9 cellular contexts compared by ENCODE assay signal in genomic region chr6:43180985-43181384, GRCh38. TPM values are rescaled to one million over a fixed set of nuclear protein-coding genes. Genes with fewer than 3 reads are reported as not detected.
DNase-seq lines count a peak whose midpoint lies in the region; ATAC-seq and TF ChIP-seq lines count a peak whose summit lies in the region.
"Had no signal": no experiment of that assay in that cellular context is flagged by ENCODE, and none has a peak within 500 bp of the region (broad histone marks: within the 10 kb centered on the region; RNA-seq: fewer than 3 reads in every experiment).

No MANE protein-coding gene starts in this region.

- H4K91ac ChIP-seq in H9 (ENCODE audit: insufficient read length, low read depth, low read length) = no peak overlapping the region

- H3K56ac ChIP-seq in H9 (ENCODE audit: insufficient read length, low read depth, low read length) = no peak overlapping the region

- no peak overlapping the region for H2BK5ac ChIP-seq in H9 (ENCODE audit: insufficient read length, low read length)

- H2AFZ ChIP-seq in H9 (ENCODE audit: low read length) = no peak overlapping the region

- H4K5ac ChIP-seq in H9 (ENCODE audit: insufficient read length, low read depth, low read length) = no peak overlapping the region

- H3K27me3 ChIP-seq in AG04450 (ENCODE audit: control insufficient read depth, insufficient read depth, low read length) (no peaks in the 10 kb centered on the region), H9 (ENCODE audit: insufficient read depth, low read length) (no peaks in the 10 kb centered on the region)

- TF ChIP-seq CTCF in AG04450 (IDR thresholded peaks at IDR 0.05; ENCODE audit: low read depth, low read length) (no peak), H9 (conservative IDR thresholded peaks at IDR 0.05) (no peak)

- no peak overlapping the region for H3K14ac ChIP-seq in H9 (ENCODE audit: insufficient read depth, low read length)

- H3K18ac ChIP-seq in H9 (ENCODE audit: insufficient read length, low read depth, low read length) = no peak overlapping the region

- H3K9ac ChIP-seq in H9 (ENCODE audit: extremely low read depth, insufficient read length, low read length) = no peak overlapping the region

- H2BK12ac ChIP-seq in H9 (ENCODE audit: insufficient read length, low read depth, low read length) = no peak overlapping the region

- H3K23me2 ChIP-seq in H9 (ENCODE audit: insufficient read length, low read depth, low read length, poor library complexity, severe bottlenecking) = peaks cover 6% of the 10 kb centered on the region

- ATAC-seq in memory B cell (ENCODE audit: low read depth) (no peak), GM21737 (IDR thresholded peaks at IDR 0.05; ENCODE audit: unreplicated experiment) (no peak)

- H3K27me3 Mint-ChIP-seq in H9 (ENCODE audit: low read depth) (no peaks in the 10 kb centered on the region), memory B cell (no peaks in the 10 kb centered on the region)
- H3K27me3 Mint-ChIP-seq in activated T-helper 1 cell treated with anti-CD3 and anti-CD28 coated beads, Interleukin-12 subunit alpha, Interleukin-12 subunit beta, Interleukin-2, Interleukin-4 antibody, amounts not matched to agents 30 ng/mL and 10 ng/mL and 1 ng/mL, durations not matched to agents 14 hours and 24 hours and 36 hours (ENCODE audit: insufficient read depth) = no peaks in the 10 kb centered on the region

- H3K36me3 Mint-ChIP-seq in H9 (ENCODE audit: insufficient read depth in 1 of 3, low read depth in 3 of 3) (peaks cover 20 to 36% (median 34%) of the 10 kb centered on the region in 3 experiments; a peak in 6 of 7 replicates), memory B cell (peaks cover 21% of the 10 kb centered on the region)
- peaks cover 40% of the 10 kb centered on the region for H3K36me3 Mint-ChIP-seq in activated T-helper 1 cell treated with anti-CD3 and anti-CD28 coated beads, Interleukin-12 subunit alpha, Interleukin-12 subunit beta, Interleukin-2, Interleukin-4 antibody, amounts not matched to agents 30 ng/mL and 10 ng/mL and 1 ng/mL, durations not matched to agents 14 hours and 24 hours and 36 hours (ENCODE audit: low read depth)

- H3K4me3 Mint-ChIP-seq in H9 (peak overlapping the region; percentile 77 to 86), memory B cell (peak overlapping the region; percentile 63)
- H3K4me3 Mint-ChIP-seq in activated T-helper 1 cell treated with anti-CD3 and anti-CD28 coated beads, Interleukin-12 subunit alpha, Interleukin-12 subunit beta, Interleukin-2, Interleukin-4 antibody, amounts not matched to agents 30 ng/mL and 10 ng/mL and 1 ng/mL, durations not matched to agents 14 hours and 24 hours and 36 hours = peak overlapping the region; percentile 95

- H3K27ac ChIP-seq in AG04450 (ENCODE audit: low read depth, low read length) (peak overlapping the region; percentile 47), H9 (ENCODE audit: insufficient read length, low read depth, low read length) (no peak overlapping the region)

- H3K9me3 ChIP-seq in AG04450 (ENCODE audit: control insufficient read depth, insufficient read depth, low read length) = no peaks in the 10 kb centered on the region
- H3K9me3 ChIP-seq in H9 (ENCODE audit: control insufficient read depth, low read depth, low read length) = no peaks in the 10 kb centered on the region

- H3T11ph ChIP-seq in H9 (ENCODE audit: low read length) = no peak overlapping the region

- H3K4me1 Mint-ChIP-seq in H9 = peaks cover 21% of the 10 kb centered on the region in 2 experiments
- peaks cover 43% of the 10 kb centered on the region for H3K4me1 Mint-ChIP-seq in activated T-helper 1 cell treated with anti-CD3 and anti-CD28 coated beads, Interleukin-12 subunit alpha, Interleukin-12 subunit beta, Interleukin-2, Interleukin-4 antibody, amounts not matched to agents 30 ng/mL and 10 ng/mL and 1 ng/mL, durations not matched to agents 14 hours and 24 hours and 36 hours (ENCODE audit: low read depth)
- H3K4me1 Mint-ChIP-seq in memory B cell = peaks cover 38% of the 10 kb centered on the region

- H3K4me3 ChIP-seq in AG04450 (ENCODE audit: low read depth, low read length) = no peak overlapping the region

- H3K27ac Mint-ChIP-seq in H9 = peak overlapping the region; percentile 7 to 91 (median 52); a peak in 4 of 7 replicates
- peak overlapping the region; percentile 66 for H3K27ac Mint-ChIP-seq in activated T-helper 1 cell treated with anti-CD3 and anti-CD28 coated beads, Interleukin-12 subunit alpha, Interleukin-12 subunit beta, Interleukin-2, Interleukin-4 antibody, amounts not matched to agents 30 ng/mL and 10 ng/mL and 1 ng/mL, durations not matched to agents 14 hours and 24 hours and 36 hours
- H3K27ac Mint-ChIP-seq in memory B cell = peak overlapping the region; percentile 94

- no peak for DNase-seq in AG04450 (ENCODE audit: low read depth, low spot score)
- DNase-seq in H9 = no peak
- no peak for DNase-seq in activated T-helper 1 cell treated with anti-CD3 and anti-CD28 coated beads, Interleukin-12 subunit alpha, Interleukin-12 subunit beta, Interleukin-2, Interleukin-4 antibody, amounts not matched to agents 30 ng/mL and 10 ng/mL and 1 ng/mL, durations not matched to agents 14 hours and 24 hours and 36 hours (ENCODE audit: low spot score)
- DNase-seq in memory B cell (ENCODE audit: low spot score in 2 of 2) = no peak
- no peak for DNase-seq in T1000 (lab: John Stamatoyannopoulos, UW)
- DNase-seq in activated effector memory CD4-positive, alpha-beta T cell treated with anti-CD3 and anti-CD28 coated beads, Interleukin-2, amount 50 U/mL, for 16 hours = no peak
- no peak for DNase-seq in stimulated activated CD4-positive, alpha-beta T cell treated with anti-CD3 and anti-CD28 coated beads, Interleukin-4, amount 100 ng/mL, for 24 hours
- DNase-seq: GDM1 had no signal

- POLR2A ChIA-PET in AG04450 (lab: Yijun Ruan, JAX) = interaction anchor here (1.3 kb wide), 1 partner anchor 252 kb away, joined by 5 read pairs; the partner anchor contains the start of gene CNPY3

- peak overlapping the region; percentile 90 for H3K4me2 ChIP-seq in H9 (ENCODE audit: insufficient read depth, insufficient read length, low read length)

- H3K4ac ChIP-seq in H9 (ENCODE audit: low read depth, low read length) = no peak overlapping the region

- no peak overlapping the region for H2BK120ac ChIP-seq in H9 (ENCODE audit: low read depth, low read length, poor library complexity, severe bottlenecking)

- no peaks in the 10 kb centered on the region for H3K79me1 ChIP-seq in H9 (ENCODE audit: insufficient read depth, low read depth, low read length, poor library complexity, severe bottlenecking)

- H3K23ac ChIP-seq in H9 (ENCODE audit: insufficient read length, low read depth, low read length) = no peak overlapping the region

- intact Hi-C loops in activated T-helper 1 cell treated with anti-CD3 and anti-CD28 coated beads, Interleukin-12 subunit alpha, Interleukin-12 subunit beta, Interleukin-2, Interleukin-4 antibody, amounts not matched to agents 30 ng/mL and 10 ng/mL and 1 ng/mL, durations not matched to agents 14 hours and 24 hours and 36 hours (cut with micrococcal nuclease) = no loop called here

- CTCF ChIA-PET in AG04450 (lab: Charles Lee) = interaction anchor here (0.9 kb wide), 1 partner anchor 48 kb away, joined by 6 read pairs; the partner anchor contains the start of gene DNPH1

- H3K79me2 ChIP-seq in H9 (ENCODE audit: insufficient read depth, low read length) = no peaks in the 10 kb centered on the region

- WGBS in H9 (ENCODE audit: extremely low coverage, insufficient read length, low lambda C conversion rate) = no CpG with 5 or more reads among the region's 5 CpGs

- no peaks in the 10 kb centered on the region for H3K9me3 Mint-ChIP-seq in H9
- no peaks in the 10 kb centered on the region for H3K9me3 Mint-ChIP-seq in activated T-helper 1 cell treated with anti-CD3 and anti-CD28 coated beads, Interleukin-12 subunit alpha, Interleukin-12 subunit beta, Interleukin-2, Interleukin-4 antibody, amounts not matched to agents 30 ng/mL and 10 ng/mL and 1 ng/mL, durations not matched to agents 14 hours and 24 hours and 36 hours
- H3K9me3 Mint-ChIP-seq in memory B cell = no peaks in the 10 kb centered on the region

- H2AK5ac ChIP-seq in H9 (ENCODE audit: insufficient read length, low read length) = no peak overlapping the region

- no peak overlapping the region for H2BK15ac ChIP-seq in H9 (ENCODE audit: low read depth, low read length)

- no peak overlapping the region for H2BK20ac ChIP-seq in H9 (ENCODE audit: low read depth, low read length, poor library complexity, severe bottlenecking)

- no peaks in the 10 kb centered on the region for H4K20me1 ChIP-seq in H9 (ENCODE audit: control insufficient read depth, insufficient read depth, insufficient read length)

- H3K4me1 ChIP-seq in H9 (ENCODE audit: insufficient read depth, low read length) = no peaks in the 10 kb centered on the region

- no peak overlapping the region for H4K8ac ChIP-seq in H9 (replicated peaks; ENCODE audit: insufficient read length, low read depth, low read length)

RNA-seq across cellular contexts. Expression of gene CUL9, which starts 1.0 kb away (rescaled TPM):
- polyA plus RNA-seq in AG04450 (2011; rRNA removed) = 11.5 and 11.8 TPM in 2 replicates
- polyA minus RNA-seq in AG04450 (2011; rRNA and poly(A)+ RNA removed) = 15.5 and 22.3 TPM in 2 replicates
- 15.2 and 15.5 TPM in 2 replicates for total RNA-seq in H9 (2021)
- 38.9 and 42.2 TPM in 2 replicates for total RNA-seq in activated T-helper 1 cell treated with anti-CD3 and anti-CD28 coated beads, Interleukin-12 subunit alpha, Interleukin-12 subunit beta, Interleukin-2, Interleukin-4 antibody, amounts not matched to agents 30 ng/mL and 10 ng/mL and 1 ng/mL, durations not matched to agents 14 hours and 24 hours and 36 hours

RNA-seq across cellular contexts. Expression of gene SRF, which starts 9.9 kb away (rescaled TPM):
- polyA plus RNA-seq in AG04450 (2011; rRNA removed) = 36.8 and 48.5 TPM in 2 replicates
- polyA minus RNA-seq in AG04450 (2011; rRNA and poly(A)+ RNA removed) = 41.4 and 58.1 TPM in 2 replicates
- total RNA-seq in H9 (2021) = 57.5 and 59.7 TPM in 2 replicates
- total RNA-seq in activated T-helper 1 cell treated with anti-CD3 and anti-CD28 coated beads, Interleukin-12 subunit alpha, Interleukin-12 subunit beta, Interleukin-2, Interleukin-4 antibody, amounts not matched to agents 30 ng/mL and 10 ng/mL and 1 ng/mL, durations not matched to agents 14 hours and 24 hours and 36 hours = 61.4 and 61.9 TPM in 2 replicates

RNA-seq across cellular contexts. Expression of gene DNPH1, which starts 48.3 kb away (rescaled TPM):
- polyA plus RNA-seq in AG04450 (2011; rRNA removed) = 36.9 and 42.4 TPM in 2 replicates
- polyA minus RNA-seq in AG04450 (2011; rRNA and poly(A)+ RNA removed) = 8.8 and 8.9 TPM in 2 replicates
- 47.0 and 56.2 TPM in 2 replicates for total RNA-seq in H9 (2021)
- 65.8 and 71.6 TPM in 2 replicates for total RNA-seq in activated T-helper 1 cell treated with anti-CD3 and anti-CD28 coated beads, Interleukin-12 subunit alpha, Interleukin-12 subunit beta, Interleukin-2, Interleukin-4 antibody, amounts not matched to agents 30 ng/mL and 10 ng/mL and 1 ng/mL, durations not matched to agents 14 hours and 24 hours and 36 hours
